1 cellular context compared by ENCODE assay signal in the genomic region with DNA sequence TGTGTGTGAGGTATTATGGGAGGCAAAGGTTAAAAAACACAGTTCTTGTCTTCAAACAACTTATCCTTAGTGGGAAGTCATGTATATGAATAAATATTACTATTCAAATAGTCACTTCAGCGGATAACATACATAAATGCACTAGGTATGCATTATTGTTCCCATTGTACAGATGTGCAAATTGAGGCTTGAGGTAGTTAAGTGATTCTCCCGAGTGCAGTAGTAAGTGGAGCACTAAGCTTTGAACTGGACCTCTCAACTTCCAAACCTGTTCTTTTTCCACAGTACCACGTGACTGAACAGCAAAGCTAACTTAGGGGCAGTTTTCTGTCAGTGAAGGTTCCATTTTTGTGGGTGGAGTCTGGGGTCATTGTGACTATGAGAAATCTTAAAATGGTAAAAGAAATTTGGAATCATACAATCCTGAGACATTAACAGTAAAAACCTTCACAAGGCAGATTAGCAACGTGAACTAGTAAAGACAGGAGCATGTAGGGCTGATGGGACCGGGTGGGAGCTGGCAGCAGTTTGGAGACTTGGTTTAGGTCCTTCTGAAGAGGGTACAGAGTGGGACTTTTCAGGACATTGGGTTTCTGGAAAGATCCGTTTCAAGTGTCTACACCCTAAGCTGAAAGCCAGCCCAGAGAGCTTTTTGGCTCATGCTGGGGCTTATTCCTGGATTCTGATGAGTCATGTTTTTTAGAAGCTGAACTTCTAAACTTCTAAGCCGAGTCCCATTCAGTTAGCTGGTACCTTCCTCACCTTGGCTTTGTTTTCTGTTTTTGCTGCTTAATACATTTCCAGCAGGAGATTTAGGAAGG.
TF ChIP-seq lines count a peak whose summit lies in the region.

No MANE protein-coding gene starts in this region.

TF ChIP-seq in HepG2, 621 proteins besides CTCF, POLR2A, EP300 and RAD21 (continued from another document and continues in another):
- TF ChIP-seq ZNF350 (CRISPR knock-in tag; IDR thresholded peaks at IDR 0.05; ENCODE audit: borderline replicate concordance, low read depth) (no peak), ZBTB37 (CRISPR knock-in tag; IDR thresholded peaks at IDR 0.05) (no peak), CHD4 (IDR thresholded peaks at IDR 0.05; ENCODE audit: borderline replicate concordance, low read length) (peak; percentile 91), MAFG (CRISPR knock-in tag; IDR thresholded peaks at IDR 0.05) (peak; percentile 51; the same call in 1 of the 2 replicates), ZNF354B (CRISPR knock-in tag; IDR thresholded peaks at IDR 0.05) (no peak), TFDP1 (CRISPR knock-in tag; IDR thresholded peaks at IDR 0.05; ENCODE audit: borderline replicate concordance) (no peak), ZNF629 (CRISPR knock-in tag; conservative IDR thresholded peaks at IDR 0.05) (peak; percentile 98), ARID2 (CRISPR knock-in tag; IDR thresholded peaks at IDR 0.05; ENCODE audit: borderline replicate concordance) (no peak), LCORL (IDR thresholded peaks at IDR 0.05) (no peak), LCORL (CRISPR knock-in tag; IDR thresholded peaks at IDR 0.05) (no peak), ZNF839 (CRISPR knock-in tag; IDR thresholded peaks at IDR 0.05; ENCODE audit: borderline replicate concordance) (no peak), ZNF12 (CRISPR knock-in tag; IDR thresholded peaks at IDR 0.05) (no peak), TFAP4 (IDR thresholded peaks at IDR 0.05; ENCODE audit: borderline replicate concordance, low read depth) (no peak), RCOR2 (CRISPR knock-in tag; IDR thresholded peaks at IDR 0.05) (peak; percentile 71; the same call in 1 of the 2 replicates), TARDBP (CRISPR knock-in tag; IDR thresholded peaks at IDR 0.05) (no peak), ZNF367 (CRISPR knock-in tag; IDR thresholded peaks at IDR 0.05; ENCODE audit: borderline replicate concordance) (no peak), CBX2 (IDR thresholded peaks at IDR 0.05; ENCODE audit: low read depth, low read length) (no peak), CBX2 (CRISPR knock-in tag; IDR thresholded peaks at IDR 0.05; ENCODE audit: low read depth) (no peak), RFX5 (IDR thresholded peaks at IDR 0.05; ENCODE audit: low read depth, low read length) (no peak), ZIK1 (CRISPR knock-in tag; IDR thresholded peaks at IDR 0.05; ENCODE audit: borderline replicate concordance, low read depth) (no peak), FOSL2 (CRISPR knock-in tag; IDR thresholded peaks at IDR 0.05) (peak; percentile 69), ZNF724P (CRISPR knock-in tag; IDR thresholded peaks at IDR 0.05; ENCODE audit: borderline replicate concordance) (no peak), ZNF503 (CRISPR knock-in tag; IDR thresholded peaks at IDR 0.05) (no peak), MAFK (conservative IDR thresholded peaks at IDR 0.05 in 1 of 2, IDR thresholded peaks at IDR 0.05 in 1 of 2; ENCODE audit: low read length in 2 of 2) (peak; percentile 98), DMAP1 (CRISPR knock-in tag; IDR thresholded peaks at IDR 0.05) (no peak), ZBTB49 (CRISPR knock-in tag; IDR thresholded peaks at IDR 0.05; ENCODE audit: borderline replicate concordance) (no peak), NFE2L2 (IDR thresholded peaks at IDR 0.05; ENCODE audit: low read length) (peak; percentile 98), ZNF512 (CRISPR knock-in tag; IDR thresholded peaks at IDR 0.05) (no peak)
- TF ChIP-seq, protein P1, sequence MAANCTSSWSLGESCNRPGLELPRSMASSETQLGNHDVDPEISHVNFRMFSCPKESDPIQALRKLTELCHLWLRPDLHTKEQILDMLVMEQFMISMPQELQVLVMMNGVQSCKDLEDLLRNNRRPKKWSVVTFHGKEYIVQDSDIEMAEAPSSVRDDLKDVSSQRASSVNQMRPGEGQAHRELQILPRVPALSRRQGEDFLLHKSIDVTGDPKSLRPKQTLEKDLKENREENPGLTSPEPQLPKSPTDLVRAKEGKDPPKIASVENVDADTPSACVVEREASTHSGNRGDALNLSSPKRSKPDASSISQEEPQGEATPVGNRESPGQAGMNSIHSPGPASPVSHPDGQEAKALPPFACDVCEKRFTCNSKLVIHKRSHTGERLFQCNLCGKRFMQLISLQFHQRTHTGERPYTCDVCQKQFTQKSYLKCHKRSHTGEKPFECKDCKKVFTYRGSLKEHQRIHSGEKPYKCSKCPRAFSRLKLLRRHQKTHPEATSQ (CRISPR knock-in tag; IDR thresholded peaks at IDR 0.05; ENCODE audit: borderline replicate concordance): no peak
- TF ChIP-seq, protein P2, sequence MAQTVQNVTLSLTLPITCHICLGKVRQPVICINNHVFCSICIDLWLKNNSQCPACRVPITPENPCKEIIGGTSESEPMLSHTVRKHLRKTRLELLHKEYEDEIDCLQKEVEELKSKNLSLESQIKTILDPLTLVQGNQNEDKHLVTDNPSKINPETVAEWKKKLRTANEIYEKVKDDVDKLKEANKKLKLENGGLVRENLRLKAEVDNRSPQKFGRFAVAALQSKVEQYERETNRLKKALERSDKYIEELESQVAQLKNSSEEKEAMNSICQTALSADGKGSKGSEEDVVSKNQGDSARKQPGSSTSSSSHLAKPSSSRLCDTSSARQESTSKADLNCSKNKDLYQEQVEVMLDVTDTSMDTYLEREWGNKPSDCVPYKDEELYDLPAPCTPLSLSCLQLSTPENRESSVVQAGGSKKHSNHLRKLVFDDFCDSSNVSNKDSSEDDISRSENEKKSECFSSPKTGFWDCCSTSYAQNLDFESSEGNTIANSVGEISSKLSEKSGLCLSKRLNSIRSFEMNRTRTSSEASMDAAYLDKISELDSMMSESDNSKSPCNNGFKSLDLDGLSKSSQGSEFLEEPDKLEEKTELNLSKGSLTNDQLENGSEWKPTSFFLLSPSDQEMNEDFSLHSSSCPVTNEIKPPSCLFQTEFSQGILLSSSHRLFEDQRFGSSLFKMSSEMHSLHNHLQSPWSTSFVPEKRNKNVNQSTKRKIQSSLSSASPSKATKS (CRISPR knock-in tag; IDR thresholded peaks at IDR 0.05): no peak
- TF ChIP-seq, protein P3, sequence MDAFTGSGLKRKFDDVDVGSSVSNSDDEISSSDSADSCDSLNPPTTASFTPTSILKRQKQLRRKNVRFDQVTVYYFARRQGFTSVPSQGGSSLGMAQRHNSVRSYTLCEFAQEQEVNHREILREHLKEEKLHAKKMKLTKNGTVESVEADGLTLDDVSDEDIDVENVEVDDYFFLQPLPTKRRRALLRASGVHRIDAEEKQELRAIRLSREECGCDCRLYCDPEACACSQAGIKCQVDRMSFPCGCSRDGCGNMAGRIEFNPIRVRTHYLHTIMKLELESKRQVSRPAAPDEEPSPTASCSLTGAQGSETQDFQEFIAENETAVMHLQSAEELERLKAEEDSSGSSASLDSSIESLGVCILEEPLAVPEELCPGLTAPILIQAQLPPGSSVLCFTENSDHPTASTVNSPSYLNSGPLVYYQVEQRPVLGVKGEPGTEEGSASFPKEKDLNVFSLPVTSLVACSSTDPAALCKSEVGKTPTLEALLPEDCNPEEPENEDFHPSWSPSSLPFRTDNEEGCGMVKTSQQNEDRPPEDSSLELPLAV (CRISPR knock-in tag; conservative IDR thresholded peaks at IDR 0.05; ENCODE audit: low read depth): no peak
- TF ChIP-seq, protein P4, sequence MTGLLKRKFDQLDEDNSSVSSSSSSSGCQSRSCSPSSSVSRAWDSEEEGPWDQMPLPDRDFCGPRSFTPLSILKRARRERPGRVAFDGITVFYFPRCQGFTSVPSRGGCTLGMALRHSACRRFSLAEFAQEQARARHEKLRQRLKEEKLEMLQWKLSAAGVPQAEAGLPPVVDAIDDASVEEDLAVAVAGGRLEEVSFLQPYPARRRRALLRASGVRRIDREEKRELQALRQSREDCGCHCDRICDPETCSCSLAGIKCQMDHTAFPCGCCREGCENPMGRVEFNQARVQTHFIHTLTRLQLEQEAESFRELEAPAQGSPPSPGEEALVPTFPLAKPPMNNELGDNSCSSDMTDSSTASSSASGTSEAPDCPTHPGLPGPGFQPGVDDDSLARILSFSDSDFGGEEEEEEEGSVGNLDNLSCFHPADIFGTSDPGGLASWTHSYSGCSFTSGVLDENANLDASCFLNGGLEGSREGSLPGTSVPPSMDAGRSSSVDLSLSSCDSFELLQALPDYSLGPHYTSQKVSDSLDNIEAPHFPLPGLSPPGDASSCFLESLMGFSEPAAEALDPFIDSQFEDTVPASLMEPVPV (CRISPR knock-in tag; IDR thresholded peaks at IDR 0.05): no peak
- TF ChIP-seq, protein P5, sequence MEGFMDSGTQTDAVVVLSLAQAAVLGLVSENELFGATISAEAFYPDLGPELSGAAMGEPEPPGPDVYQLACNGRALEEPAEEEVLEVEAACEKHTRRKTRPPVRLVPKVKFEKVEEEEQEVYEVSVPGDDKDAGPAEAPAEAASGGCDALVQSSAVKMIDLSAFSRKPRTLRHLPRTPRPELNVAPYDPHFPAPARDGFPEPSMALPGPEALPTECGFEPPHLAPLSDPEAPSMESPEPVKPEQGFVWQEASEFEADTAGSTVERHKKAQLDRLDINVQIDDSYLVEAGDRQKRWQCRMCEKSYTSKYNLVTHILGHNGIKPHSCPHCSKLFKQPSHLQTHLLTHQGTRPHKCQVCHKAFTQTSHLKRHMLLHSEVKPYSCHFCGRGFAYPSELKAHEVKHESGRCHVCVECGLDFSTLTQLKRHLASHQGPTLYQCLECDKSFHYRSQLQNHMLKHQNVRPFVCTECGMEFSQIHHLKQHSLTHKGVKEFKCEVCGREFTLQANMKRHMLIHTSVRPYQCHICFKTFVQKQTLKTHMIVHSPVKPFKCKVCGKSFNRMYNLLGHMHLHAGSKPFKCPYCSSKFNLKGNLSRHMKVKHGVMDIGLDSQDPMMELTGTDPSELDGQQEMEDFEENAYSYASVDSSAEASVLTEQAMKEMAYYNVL (CRISPR knock-in tag; IDR thresholded peaks at IDR 0.05; ENCODE audit: borderline replicate concordance): no peak
